Comparison of ENCODE assay signal across 20 cellular contexts in the genomic region with DNA sequence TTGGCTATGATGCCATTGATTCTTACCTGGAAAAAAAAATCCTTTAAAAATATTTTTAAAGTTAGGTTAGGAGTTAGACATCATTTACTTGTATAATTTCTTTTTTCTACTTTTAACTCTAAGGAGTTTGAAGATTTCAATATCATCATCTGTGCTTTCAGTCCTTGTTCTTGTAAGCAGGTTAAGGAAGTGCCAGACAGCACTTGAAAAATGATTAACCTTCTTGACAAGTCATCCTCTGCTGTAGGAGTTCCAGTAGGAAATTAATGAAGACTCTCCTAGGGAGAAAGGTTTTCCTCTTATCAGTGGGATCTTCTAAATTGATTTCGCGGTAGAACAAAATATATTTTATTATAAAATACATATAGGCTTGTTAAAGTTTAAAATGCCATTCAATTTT.
"Had no signal": no experiment of that assay in that cellular context is flagged by ENCODE, and none has a peak within 500 bp of the region (broad histone marks: within the 10 kb centered on the region; RNA-seq: fewer than 3 reads in every experiment).

No MANE protein-coding gene starts in this region.

- H3K36me3 ChIP-seq: prostate gland, uterus had no signal

- ATAC-seq: gastroesophageal sphincter; naive thymus-derived CD4-positive, alpha-beta T cell; sciatic nerve; stimulated activated memory B cell treated with anti-CD40 and anti-IgM and Interleukin-4, amounts not matched to agents 10 μg/mL and 1 μg/mL and 100 μg/mL, for 72 hours had no signal

- DNase-seq: effector memory CD4-positive, alpha-beta T cell; esophagus squamous epithelium; foreskin fibroblast; glutamatergic neuron; naive thymus-derived CD4-positive, alpha-beta T cell; nephron progenitor cell; retina; spleen; stimulated activated CD4-positive, alpha-beta T cell treated with anti-CD3 and anti-CD28 coated beads, Interleukin-15, amount 100 ng/mL, for 24 hours; stimulated activated CD4-positive, alpha-beta T cell treated with anti-CD3 and anti-CD28 coated beads, Interleukin-1b, Interleukin-23, amount 100 ng/mL, for 48 hours; stimulated activated CD4-positive, alpha-beta T cell treated with anti-CD3 and anti-CD28 coated beads, Interleukin-4, amount 100 ng/mL, for 24 hours; tibial artery; upper lobe of left lung; uterus had no signal

- H3K9me3 ChIP-seq: esophagus squamous epithelium, gastroesophageal sphincter, prostate gland, spleen, tibial artery, upper lobe of left lung, uterus had no signal

- H3K4me3 ChIP-seq: esophagus squamous epithelium, gastroesophageal sphincter, prostate gland, spleen, tibial artery, upper lobe of left lung, uterus had no signal

- H3K27ac ChIP-seq: epithelial cell of prostate, esophagus squamous epithelium, gastroesophageal sphincter, parathyroid adenoma, prostate gland, spleen, tibial artery, upper lobe of left lung, uterus had no signal

- H3K27me3 ChIP-seq: esophagus squamous epithelium, gastroesophageal sphincter, spleen, tibial artery, upper lobe of left lung, uterus had no signal
